11 cellular contexts compared by ENCODE assay signal in genomic region chr3:188170461-188171459, GRCh38. TPM values are rescaled to one million over a fixed set of nuclear protein-coding genes. Genes with fewer than 3 reads are reported as not detected.
DNase-seq lines count a peak whose midpoint lies in the region; ATAC-seq, FAIRE-seq and TF ChIP-seq lines count a peak whose summit lies in the region.
"Had no signal": no experiment of that assay in that cellular context is flagged by ENCODE, and none has a peak within 500 bp of the region (broad histone marks: within the 10 kb centered on the region; RNA-seq: fewer than 3 reads in every experiment).

No MANE protein-coding gene starts in this region.

- no peak overlapping the region for H3K4me3 Mint-ChIP-seq in activated CD8-positive, alpha-beta T cell treated with anti-CD3 and anti-CD28 coated beads, Interleukin-2, amount 10 ng/mL, durations not matched to agents 7 days and 5 days
- H3K4me3 Mint-ChIP-seq in effector memory CD8-positive, alpha-beta T cell, result peak overlapping the region; percentile 10 to 45
- no peak overlapping the region for H3K4me3 Mint-ChIP-seq in progenitor cell of endocrine pancreas (ENCODE audit: low read depth)

- FAIRE-seq in H54 (lab: Jason Lieb, UNC) (peak; percentile 6), GM12892 (lab: Jason Lieb, UNC) (no peak)

- no peaks in the 10 kb centered on the region for H3K27me3 ChIP-seq in MM.1S (replicated peaks; ENCODE audit: insufficient read depth, low read length)

- POLR2A ChIA-PET in activated CD8-positive, alpha-beta T cell treated with anti-CD3 and anti-CD28 coated beads, Interleukin-2, amount 10 ng/mL, durations not matched to agents 7 days and 5 days (lab: Charles Lee), result interaction anchor here (0.7 to 1.5 kb wide), 3 partner anchors 15 to 430 kb away, joined by 3 to 8 read pairs (median 6); partner anchors contain the start of gene BCL6

- H4K20me1 ChIP-seq in MM.1S (ENCODE audit: insufficient read depth, low read length), result no peaks in the 10 kb centered on the region

- H3K9me2 ChIP-seq in MM.1S (replicated peaks; ENCODE audit: insufficient read depth, low read length), result no peaks in the 10 kb centered on the region

- H3K9me3 Mint-ChIP-seq in activated CD8-positive, alpha-beta T cell treated with anti-CD3 and anti-CD28 coated beads, Interleukin-2, amount 10 ng/mL, durations not matched to agents 7 days and 5 days (ENCODE audit: insufficient read depth), result no peaks in the 10 kb centered on the region
- no peaks in the 10 kb centered on the region for H3K9me3 Mint-ChIP-seq in effector memory CD8-positive, alpha-beta T cell
- H3K9me3 Mint-ChIP-seq in progenitor cell of endocrine pancreas (ENCODE audit: low read depth), result no peaks in the 10 kb centered on the region

- H3K9me3 ChIP-seq in MM.1S (replicated peaks; ENCODE audit: insufficient read depth, low read length), result no peaks in the 10 kb centered on the region

- ATAC-seq in activated CD8-positive, alpha-beta T cell treated with anti-CD3 and anti-CD28 coated beads, Interleukin-2, amount 10 ng/mL, durations not matched to agents 7 days and 5 days, result peak; percentile 83
- ATAC-seq in effector memory CD8-positive, alpha-beta T cell (replicated peaks), result peak; percentile 90

- no peak overlapping the region for H2AFZ ChIP-seq in MM.1S (ENCODE audit: low read length)

- peaks cover 50% of the 10 kb centered on the region for H3K4me1 Mint-ChIP-seq in activated CD8-positive, alpha-beta T cell treated with anti-CD3 and anti-CD28 coated beads, Interleukin-2, amount 10 ng/mL, durations not matched to agents 7 days and 5 days (ENCODE audit: low read depth)
- peaks cover 28 to 38% of the 10 kb centered on the region in 2 donors for H3K4me1 Mint-ChIP-seq in effector memory CD8-positive, alpha-beta T cell (ENCODE audit: low read depth in 2 of 2)
- H3K4me1 Mint-ChIP-seq in progenitor cell of endocrine pancreas (ENCODE audit: low read depth), result peaks cover 42% of the 10 kb centered on the region

- H3K79me2 ChIP-seq in MM.1S (ENCODE audit: low read length), result no peaks in the 10 kb centered on the region

- no peak overlapping the region for H3K4me2 ChIP-seq in MM.1S (ENCODE audit: low read depth, low read length)

- H3K9ac ChIP-seq in MM.1S (ENCODE audit: low read length), result no peak overlapping the region

- peaks cover 28% of the 10 kb centered on the region for H3K36me3 Mint-ChIP-seq in activated CD8-positive, alpha-beta T cell treated with anti-CD3 and anti-CD28 coated beads, Interleukin-2, amount 10 ng/mL, durations not matched to agents 7 days and 5 days (ENCODE audit: low read depth)
- peaks cover 4% of the 10 kb centered on the region for H3K36me3 Mint-ChIP-seq in effector memory CD8-positive, alpha-beta T cell (ENCODE audit: insufficient read depth)
- H3K36me3 Mint-ChIP-seq in progenitor cell of endocrine pancreas (ENCODE audit: insufficient read depth), result peaks cover 9% of the 10 kb centered on the region

- no peaks in the 10 kb centered on the region for H3K27me3 Mint-ChIP-seq in activated CD8-positive, alpha-beta T cell treated with anti-CD3 and anti-CD28 coated beads, Interleukin-2, amount 10 ng/mL, durations not matched to agents 7 days and 5 days (ENCODE audit: low read depth)
- no peaks in the 10 kb centered on the region for H3K27me3 Mint-ChIP-seq in effector memory CD8-positive, alpha-beta T cell
- no peaks in the 10 kb centered on the region for H3K27me3 Mint-ChIP-seq in progenitor cell of endocrine pancreas

- no peaks in the 10 kb centered on the region for H3K36me3 ChIP-seq in MM.1S (replicated peaks; ENCODE audit: insufficient read depth, low read length)

- no peak for TF ChIP-seq CTCF in MM.1S (IDR thresholded peaks at IDR 0.05; ENCODE audit: low read length)
- TF ChIP-seq CTCF in progenitor cell of endocrine pancreas (IDR thresholded peaks at IDR 0.05; ENCODE audit: unreplicated experiment), result no peak

- DNase-seq in H54 (ENCODE audit: insufficient read length, low spot score) (no peak), GM03348 (ENCODE audit: low spot score) (no peak), MM.1S (no peak), GM12892 (ENCODE audit: insufficient read length) (no peak), progenitor cell of endocrine pancreas (ENCODE audit: low spot score, unreplicated experiment) (no peak)
- DNase-seq in activated CD8-positive, alpha-beta T cell treated with anti-CD3 and anti-CD28 coated beads, Interleukin-2, amount 10 ng/mL, durations not matched to agents 7 days and 5 days, result peak; percentile 53
- peak in 1 of 3 experiments; percentile 17 for DNase-seq in effector memory CD8-positive, alpha-beta T cell
- peak; percentile 49 for DNase-seq in stimulated activated CD4-positive, alpha-beta T cell treated with anti-CD3 and anti-CD28 coated beads, Interleukin-2, amount 100 ng/mL, for 4 hours (ENCODE audit: low read depth)
- DNase-seq: kidney glomerular epithelial cell, NCI-H146, T1000 had no signal

- peak overlapping the region; percentile 76 for H3K27ac Mint-ChIP-seq in activated CD8-positive, alpha-beta T cell treated with anti-CD3 and anti-CD28 coated beads, Interleukin-2, amount 10 ng/mL, durations not matched to agents 7 days and 5 days
- peak overlapping the region; percentile 76 to 89 for H3K27ac Mint-ChIP-seq in effector memory CD8-positive, alpha-beta T cell
- no peak overlapping the region for H3K27ac Mint-ChIP-seq in progenitor cell of endocrine pancreas

- H3K4me1 ChIP-seq in MM.1S (ENCODE audit: low read length), result no peaks in the 10 kb centered on the region

- no peak overlapping the region for H3K4me3 ChIP-seq in MM.1S (ENCODE audit: low read length)

- no peak for TF ChIP-seq POLR2A in H54 (IDR thresholded peaks at IDR 0.05; ENCODE audit: low read depth, low read length)
- TF ChIP-seq POLR2A in GM12892 (IDR thresholded peaks at IDR 0.05; ENCODE audit: low read depth, low read length), result no peak

- no peaks in the 10 kb centered on the region for H3F3A ChIP-seq in MM.1S (ENCODE audit: insufficient read depth, low read length)

- H3K27ac ChIP-seq in MM.1S (ENCODE audit: low read length), result no peak overlapping the region

- CTCF ChIA-PET in activated CD8-positive, alpha-beta T cell treated with anti-CD3 and anti-CD28 coated beads, Interleukin-2, amount 10 ng/mL, durations not matched to agents 7 days and 5 days (lab: Charles Lee), result interaction anchor here (0.8 to 1.9 kb wide), 5 partner anchors 16 to 433 kb away, joined by 3 to 5 read pairs (median 3); no protein-coding TSS in a partner anchor

RNA-seq across cellular contexts. Expression of gene LPP, which starts 16.8 kb away (rescaled TPM):
- 10 to 100 TPM; 51.3 to 58.9 TPM for total RNA-seq in activated CD8-positive, alpha-beta T cell treated with anti-CD3 and anti-CD28 coated beads, Interleukin-2, amount 10 ng/mL, durations not matched to agents 7 days and 5 days
- polyA plus RNA-seq in GM12892 (2012; ENCODE audit: missing spikeins), result 0.02 TPM
- 131 and 144 TPM in 2 replicates for total RNA-seq in progenitor cell of endocrine pancreas

Comparison
In these comparisons a context has a peak if more than half of its experiments do, and no peak if none do; other contexts are left out.
1. DNase-seq: peak in activated CD8-positive, alpha-beta T cell treated with anti-CD3 and anti-CD28 coated beads, Interleukin-2, amount 10 ng/mL, durations not matched to agents 7 days and 5 days (single experiment) and stimulated activated CD4-positive, alpha-beta T cell treated with anti-CD3 and anti-CD28 coated beads, Interleukin-2, amount 100 ng/mL, for 4 hours (single experiment); none in H54 (single experiment), GM03348 (single experiment), MM.1S (single experiment), GM12892 (single experiment) and progenitor cell of endocrine pancreas (single experiment).
2. H3K4me3 Mint-ChIP-seq: peak in effector memory CD8-positive, alpha-beta T cell (2 of 2); none in activated CD8-positive, alpha-beta T cell treated with anti-CD3 and anti-CD28 coated beads, Interleukin-2, amount 10 ng/mL, durations not matched to agents 7 days and 5 days (single experiment) and progenitor cell of endocrine pancreas (single experiment).